Comparison of ENCODE assay signal across 1 cellular context in genomic region chr22:50533397-50533796, GRCh38.
TF ChIP-seq lines count a peak whose summit lies in the region.
"Not testable (repeated sequence)": the region's sequence is repeated elsewhere in the genome, so short reads cannot be mapped to it uniquely, and the experiment has no call there.

No MANE protein-coding gene starts in this region.

TF ChIP-seq in K562, 482 proteins besides CTCF, POLR2A, EP300 and RAD21:
- peak; percentile 76 for TF ChIP-seq NCOR1 (IDR thresholded peaks at IDR 0.05)
- TF ChIP-seq ARID1B (IDR thresholded peaks at IDR 0.05) = peak; percentile 84
- peak; percentile 81 for TF ChIP-seq SMAD4 (CRISPR knock-in tag; conservative IDR thresholded peaks at IDR 0.05)
- 0 out of 2 replicates have a peak, but pooled peaks have one; percentile 24 for TF ChIP-seq KLF16 (IDR thresholded peaks at IDR 0.05)
- TF ChIP-seq NFIC (IDR thresholded peaks at IDR 0.05) = peak; percentile 35; the same call in 1 of the 2 replicates
- TF ChIP-seq ZFX (CRISPR knock-in tag; IDR thresholded peaks at IDR 0.05) = peak; percentile 43
- TF ChIP-seq KDM1A (IDR thresholded peaks at IDR 0.05) = peak; percentile 93 to 95
- 0 out of 2 replicates have a peak, but pooled peaks have one; percentile 19 for TF ChIP-seq GATA2 (CRISPR knock-in tag; IDR thresholded peaks at IDR 0.05)
- TF ChIP-seq TEAD4 (IDR thresholded peaks at IDR 0.05; ENCODE audit: low read length) = peak; percentile 69
- not testable (repeated sequence) for TF ChIP-seq TEAD4 (CRISPR knock-in tag; IDR thresholded peaks at IDR 0.05; ENCODE audit: borderline replicate concordance); NR2C1 (IDR thresholded peaks at IDR 0.05)
- 0 out of 2 replicates have a peak, but pooled peaks have one; percentile 11 for TF ChIP-seq ZNF589 (CRISPR knock-in tag; IDR thresholded peaks at IDR 0.05; ENCODE audit: low read depth)
- TF ChIP-seq TCF3 (CRISPR knock-in tag; IDR thresholded peaks at IDR 0.05) = peak; percentile 83
- peak; percentile 28 to 40; a peak in 1 of 4 replicates for TF ChIP-seq TRIM24 (IDR thresholded peaks at IDR 0.05)
- 0 out of 2 replicates have a peak, but pooled peaks have one; percentile 3 for TF ChIP-seq ZNF175 (CRISPR knock-in tag; IDR thresholded peaks at IDR 0.05; ENCODE audit: low read depth)
- TF ChIP-seq MTA2 (IDR thresholded peaks at IDR 0.05; ENCODE audit: low read depth) = peak; percentile 50; the same call in 1 of the 2 replicates
- 0 out of 2 replicates have a peak, but pooled peaks have one; percentile 57 for TF ChIP-seq HDAC2 (IDR thresholded peaks at IDR 0.05)
- peak; percentile 83 for TF ChIP-seq TAL1 (IDR thresholded peaks at IDR 0.05)
- TF ChIP-seq ZBTB7A (IDR thresholded peaks at IDR 0.05; ENCODE audit: borderline replicate concordance, control insufficient read depth, low read depth, low read length) = peak; percentile 68; the same call in 1 of the 2 replicates
- peak in 1 of 2 experiments; percentile 73; a peak in 2 of 4 replicates for TF ChIP-seq HDAC1 (IDR thresholded peaks at IDR 0.05)
- TF ChIP-seq ZMIZ1 (IDR thresholded peaks at IDR 0.05; ENCODE audit: low read depth in 2 of 2, low read length in 2 of 2) = peak in 1 of 2 experiments; percentile 38; a peak in 1 of 4 replicates
- TF ChIP-seq RCOR1 (IDR thresholded peaks at IDR 0.05; ENCODE audit: borderline replicate concordance in 1 of 2, low read depth in 2 of 2, low read length in 2 of 2) = peak; percentile 45 to 78; a peak in 3 of 4 replicates
- TF ChIP-seq CXXC5 (CRISPR knock-in tag; IDR thresholded peaks at IDR 0.05) = peak; percentile 29; the same call in 1 of the 2 replicates
- TF ChIP-seq DPF2 (IDR thresholded peaks at IDR 0.05) = peak; percentile 69
- peak; percentile 41 for TF ChIP-seq NR2C1 (tag; IDR thresholded peaks at IDR 0.05)
- peak; percentile 86 for TF ChIP-seq CBFA2T3 (IDR thresholded peaks at IDR 0.05)
- TF ChIP-seq CBFA2T2 (conservative IDR thresholded peaks at IDR 0.05) = peak; percentile 75
